ENCODE assay signal across 19 cellular contexts in the genomic region with DNA sequence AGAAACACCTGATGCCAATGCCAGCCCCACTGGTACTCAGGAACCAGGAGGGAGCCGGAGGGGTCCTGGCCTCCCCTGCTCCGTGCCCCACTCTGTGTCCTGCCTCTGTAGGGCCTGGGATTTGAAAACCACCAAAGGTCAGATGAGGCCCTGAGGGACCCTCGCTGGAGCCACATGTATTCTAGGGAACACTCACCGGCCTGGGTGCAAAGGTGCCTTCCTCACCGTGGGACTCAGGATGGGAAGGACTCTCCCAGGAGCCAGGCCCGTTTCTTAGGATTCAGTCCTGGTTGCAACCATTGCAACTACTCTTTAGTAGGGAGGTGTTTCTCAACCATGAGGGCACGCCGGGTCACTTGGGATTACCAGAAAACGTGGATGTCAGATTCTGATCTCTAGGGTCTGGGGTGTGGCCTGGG.
DNase-seq lines count a peak whose midpoint lies in the region; ATAC-seq, FAIRE-seq and TF ChIP-seq lines count a peak whose summit lies in the region.
"Had no signal": no experiment of that assay in that cellular context is flagged by ENCODE, and none has a peak within 500 bp of the region (broad histone marks: within the 10 kb centered on the region; RNA-seq: fewer than 3 reads in every experiment).

No MANE protein-coding gene starts in this region.

- intact Hi-C loops in activated CD8-positive, alpha-beta T cell treated with anti-CD3 and anti-CD28 coated beads for 36 hours (cut with micrococcal nuclease), result loop anchor here (10.0 kb wide), 1 partner anchor 181 kb away; no protein-coding TSS in a partner anchor
- intact Hi-C loops in GM12878 (cut with micrococcal nuclease; ENCODE audit: unreplicated experiment), result loop anchor here (5.0 kb wide), 1 partner anchor 168 kb away; no protein-coding TSS in a partner anchor
- intact Hi-C loops in activated T-helper 2 cell treated with anti-CD3 and anti-CD28 coated beads, Interferon-gamma antibody, Interleukin-2, Interleukin-4, amounts not matched to agents 10 μg/mL and 5 μg/mL and 100 μg/mL, durations not matched to agents 14 hours and 24 hours and 36 hours (cut with micrococcal nuclease), result no loop called here

- POLR2A ChIA-PET in activated CD8-positive, alpha-beta T cell treated with anti-CD3 and anti-CD28 coated beads, Interleukin-2, amount 10 ng/mL, durations not matched to agents 7 days and 5 days (lab: Charles Lee), result interaction anchor here (0.9 kb wide), 1 partner anchor 347 kb away, joined by 3 read pairs; no protein-coding TSS in a partner anchor
- POLR2A ChIA-PET in activated CD8-positive, alpha-beta T cell treated with anti-CD3 and anti-CD28 coated beads for 36 hours (lab: Charles Lee), result interaction anchor here (0.8 kb wide), 1 partner anchor 82 kb away, joined by 3 read pairs; no protein-coding TSS in a partner anchor
- POLR2A ChIA-PET in GM12878 (lab: Charles Lee), result no interaction called here

- H3K79me2 ChIP-seq in GM12878 (ENCODE audit: control insufficient read depth, insufficient read depth, low read length), result no peaks in the 10 kb centered on the region

- TF ChIP-seq POLR2A in GM12878 (IDR thresholded peaks at IDR 0.05; ENCODE audit: low read depth, low read length), result no peak

- TF ChIP-seq EP300 in GM12878 (IDR thresholded peaks at IDR 0.05; ENCODE audit: borderline replicate concordance in 1 of 2, control insufficient read depth in 1 of 2, low read depth in 2 of 2, low read length in 2 of 2), result no peak

- peaks cover 24% of the 10 kb centered on the region for H3K4me1 ChIP-seq in GM12878 (ENCODE audit: control insufficient read depth, insufficient read depth, low read length)
- peaks cover 17 to 35% of the 10 kb centered on the region in 2 donors for H3K4me1 ChIP-seq in muscle layer of duodenum (ENCODE audit: control insufficient read depth in 1 of 2, insufficient read depth in 2 of 2, low read length in 2 of 2)

- H3K4me3 Mint-ChIP-seq in activated CD8-positive, alpha-beta T cell treated with anti-CD3 and anti-CD28 coated beads, Interleukin-2, amount 10 ng/mL, durations not matched to agents 7 days and 5 days, result no peak overlapping the region
- H3K4me3 Mint-ChIP-seq in activated CD8-positive, alpha-beta T cell treated with anti-CD3 and anti-CD28 coated beads for 36 hours, result no peak overlapping the region
- H3K4me3 Mint-ChIP-seq in activated T-helper 2 cell treated with anti-CD3 and anti-CD28 coated beads, Interferon-gamma antibody, Interleukin-2, Interleukin-4, amounts not matched to agents 10 μg/mL and 5 μg/mL and 100 μg/mL, durations not matched to agents 14 hours and 24 hours and 36 hours (ENCODE audit: low read depth), result no peak overlapping the region
- H3K4me3 Mint-ChIP-seq: CD14-positive monocyte had no signal

- no peak for TF ChIP-seq RAD21 in GM12878 (IDR thresholded peaks at IDR 0.05; ENCODE audit: insufficient read depth, low read depth, low read length)

- no peak for DNase-seq in activated CD8-positive, alpha-beta T cell treated with anti-CD3 and anti-CD28 coated beads, Interleukin-2, amount 10 ng/mL, durations not matched to agents 7 days and 5 days
- DNase-seq in activated CD8-positive, alpha-beta T cell treated with anti-CD3 and anti-CD28 coated beads for 36 hours, result no peak
- DNase-seq in GM12878 (ENCODE audit: low read depth, low spot score) (no peak), substantia nigra (lab: John Stamatoyannopoulos, UW) (no peak), activated gamma-delta T cell (lab: John Stamatoyannopoulos, UW) (no peak)
- no peak for DNase-seq in activated T-helper 2 cell treated with anti-CD3 and anti-CD28 coated beads, Interferon-gamma antibody, Interleukin-2, Interleukin-4, amounts not matched to agents 10 μg/mL and 5 μg/mL and 100 μg/mL, durations not matched to agents 14 hours and 24 hours and 36 hours (ENCODE audit: low spot score)
- DNase-seq: activated CD4-positive, CD25-positive, alpha-beta regulatory T cell treated with anti-CD3 and anti-CD28 coated beads, Interleukin-2, amount 50 U/mL, for 72 hours; amniotic stem cell; dermis blood vessel endothelial cell; DMS79 treated with DMSO at 0.1 percent for 48 hours; NCI-H82; stimulated activated naive CD4-positive, alpha-beta T cell; T-helper 1 cell had no signal

- no peak overlapping the region for H3K9ac ChIP-seq in GM12878 (ENCODE audit: control insufficient read depth, insufficient read depth, low read length)

- FAIRE-seq in GM12878 (lab: Jason Lieb, UNC), result no peak
- FAIRE-seq: H1 had no signal

- H3K27ac ChIP-seq in GM12878 (ENCODE audit: control insufficient read depth, insufficient read depth) (no peak overlapping the region), muscle layer of duodenum (ENCODE audit: low read length) (peak overlapping the region; percentile 8), substantia nigra (ENCODE audit: low read depth, low read length, poor library complexity, severe bottlenecking) (peak overlapping the region; percentile 33)
- H3K27ac ChIP-seq: 22Rv1 had no signal

- H3K27me3 ChIP-seq in GM12878 (replicated peaks in 1 of 2; ENCODE audit: control insufficient read depth in 2 of 2, insufficient read depth in 2 of 2, low read length in 1 of 2) (no peaks in the 10 kb centered on the region), muscle layer of duodenum (ENCODE audit: low read depth, low read length) (no peaks in the 10 kb centered on the region)

- peaks cover 16% of the 10 kb centered on the region for H3K36me3 Mint-ChIP-seq in activated CD8-positive, alpha-beta T cell treated with anti-CD3 and anti-CD28 coated beads, Interleukin-2, amount 10 ng/mL, durations not matched to agents 7 days and 5 days (ENCODE audit: low read depth)
- H3K36me3 Mint-ChIP-seq in activated CD8-positive, alpha-beta T cell treated with anti-CD3 and anti-CD28 coated beads for 36 hours (ENCODE audit: low read depth), result peaks cover 1% of the 10 kb centered on the region
- peaks cover 15% of the 10 kb centered on the region for H3K36me3 Mint-ChIP-seq in activated T-helper 2 cell treated with anti-CD3 and anti-CD28 coated beads, Interferon-gamma antibody, Interleukin-2, Interleukin-4, amounts not matched to agents 10 μg/mL and 5 μg/mL and 100 μg/mL, durations not matched to agents 14 hours and 24 hours and 36 hours (ENCODE audit: low read depth)

- H3K27ac Mint-ChIP-seq in activated CD8-positive, alpha-beta T cell treated with anti-CD3 and anti-CD28 coated beads, Interleukin-2, amount 10 ng/mL, durations not matched to agents 7 days and 5 days, result peak overlapping the region; percentile 67
- no peak overlapping the region for H3K27ac Mint-ChIP-seq in activated CD8-positive, alpha-beta T cell treated with anti-CD3 and anti-CD28 coated beads for 36 hours
- no peak overlapping the region for H3K27ac Mint-ChIP-seq in activated T-helper 2 cell treated with anti-CD3 and anti-CD28 coated beads, Interferon-gamma antibody, Interleukin-2, Interleukin-4, amounts not matched to agents 10 μg/mL and 5 μg/mL and 100 μg/mL, durations not matched to agents 14 hours and 24 hours and 36 hours

- H3K4me2 ChIP-seq in GM12878 (ENCODE audit: control insufficient read depth, insufficient read depth), result peak overlapping the region; percentile 4; the same call in 1 of the 2 replicates

- RAD21 ChIA-PET in GM12878 (lab: Charles Lee; ENCODE audit: unreplicated experiment), result interaction anchor here (0.7 to 4.7 kb wide), 4 partner anchors 10 to 95 kb away, joined by 3 to 23 read pairs (median 8); no protein-coding TSS in a partner anchor

- no peak for ATAC-seq in activated CD8-positive, alpha-beta T cell treated with anti-CD3 and anti-CD28 coated beads, Interleukin-2, amount 10 ng/mL, durations not matched to agents 7 days and 5 days
- no peak for ATAC-seq in activated CD8-positive, alpha-beta T cell treated with anti-CD3 and anti-CD28 coated beads for 36 hours
- no peak for ATAC-seq in GM12878
- no peak for ATAC-seq in HG03442 (IDR thresholded peaks at IDR 0.05; ENCODE audit: unreplicated experiment)

- WGBS in GM12878 (ENCODE audit: insufficient coverage, insufficient replicate concordance, low lambda C conversion rate, missing lambda C conversion rate), result 93% methylated on average over 9 of the region's 9 CpGs

- CTCF ChIA-PET in activated CD8-positive, alpha-beta T cell treated with anti-CD3 and anti-CD28 coated beads, Interleukin-2, amount 10 ng/mL, durations not matched to agents 7 days and 5 days (lab: Charles Lee), result interaction anchor here (7.0 kb wide), 1 partner anchor 88 kb away, joined by 46 read pairs; no protein-coding TSS in a partner anchor
- CTCF ChIA-PET in activated CD8-positive, alpha-beta T cell treated with anti-CD3 and anti-CD28 coated beads for 36 hours (lab: Charles Lee), result interaction anchor here (2.8 kb wide), 1 partner anchor 88 kb away, joined by 24 read pairs; no protein-coding TSS in a partner anchor
- CTCF ChIA-PET in GM12878 (lab: Yijun Ruan, JAX), result interaction anchor here (0.8 to 4.2 kb wide), 6 partner anchors 9 to 369 kb away, joined by 3 to 43 read pairs (median 5); no protein-coding TSS in a partner anchor

- no peak overlapping the region for H2AFZ ChIP-seq in GM12878 (ENCODE audit: control insufficient read depth, low read depth, low read length)

- no peaks in the 10 kb centered on the region for H4K20me1 ChIP-seq in GM12878 (ENCODE audit: control insufficient read depth, insufficient read depth)

- SMC1A ChIA-PET in GM12878 (lab: Charles Lee; ENCODE audit: uncharacterized antibody, unreplicated experiment), result interaction anchor here (1.2 to 2.5 kb wide), 5 partner anchors 9 to 95 kb away, joined by 3 to 14 read pairs (median 4); no protein-coding TSS in a partner anchor

- BruUV-seq in GM12878 (replicated peaks; lab: Mats Ljungman, UMichigan), result no TSS peak

- TF ChIP-seq CTCF in activated CD8-positive, alpha-beta T cell treated with anti-CD3 and anti-CD28 coated beads for 36 hours (IDR thresholded peaks at IDR 0.05), result no peak
- no peak for TF ChIP-seq CTCF in GM12878 (IDR thresholded peaks at IDR 0.05 in 2 of 3, conservative IDR thresholded peaks at IDR 0.05 in 1 of 3; ENCODE audit: control insufficient read depth in 2 of 3, extremely low read depth in 1 of 3, insufficient read depth in 1 of 3, low read depth in 3 of 3, low read length in 3 of 3)

- H3K4me3 ChIP-seq in GM12878 (no peak overlapping the region), muscle layer of duodenum (ENCODE audit: low read depth in 1 of 2, low read length in 2 of 2) (no peak overlapping the region)

- no peaks in the 10 kb centered on the region; a peak in 1 of 4 replicates for H3K36me3 ChIP-seq in GM12878 (ENCODE audit: control insufficient read depth in 2 of 2, insufficient read depth in 2 of 2, low read length in 1 of 2)
- H3K36me3 ChIP-seq in muscle layer of duodenum (ENCODE audit: control insufficient read depth in 1 of 2, insufficient read depth in 2 of 2, low read length in 2 of 2), result peaks cover 5 to 14% of the 10 kb centered on the region in 2 donors

- in situ Hi-C loops in GM12878 (cut with MboI), result no loop called here

- H3K9me3 Mint-ChIP-seq in activated CD8-positive, alpha-beta T cell treated with anti-CD3 and anti-CD28 coated beads, Interleukin-2, amount 10 ng/mL, durations not matched to agents 7 days and 5 days (ENCODE audit: insufficient read depth), result no peaks in the 10 kb centered on the region
- H3K9me3 Mint-ChIP-seq in activated CD8-positive, alpha-beta T cell treated with anti-CD3 and anti-CD28 coated beads for 36 hours, result no peaks in the 10 kb centered on the region
- H3K9me3 Mint-ChIP-seq in activated T-helper 2 cell treated with anti-CD3 and anti-CD28 coated beads, Interferon-gamma antibody, Interleukin-2, Interleukin-4, amounts not matched to agents 10 μg/mL and 5 μg/mL and 100 μg/mL, durations not matched to agents 14 hours and 24 hours and 36 hours, result no peaks in the 10 kb centered on the region
- H3K9me3 Mint-ChIP-seq: CD14-positive monocyte; naive thymus-derived CD8-positive, alpha-beta T cell had no signal

- H3K4me1 Mint-ChIP-seq in activated CD8-positive, alpha-beta T cell treated with anti-CD3 and anti-CD28 coated beads, Interleukin-2, amount 10 ng/mL, durations not matched to agents 7 days and 5 days (ENCODE audit: low read depth), result peaks cover 37% of the 10 kb centered on the region
- H3K4me1 Mint-ChIP-seq in activated CD8-positive, alpha-beta T cell treated with anti-CD3 and anti-CD28 coated beads for 36 hours (ENCODE audit: low read depth), result peaks cover 19% of the 10 kb centered on the region
- H3K4me1 Mint-ChIP-seq in activated T-helper 2 cell treated with anti-CD3 and anti-CD28 coated beads, Interferon-gamma antibody, Interleukin-2, Interleukin-4, amounts not matched to agents 10 μg/mL and 5 μg/mL and 100 μg/mL, durations not matched to agents 14 hours and 24 hours and 36 hours (ENCODE audit: low read depth), result peaks cover 9% of the 10 kb centered on the region

- H3K27me3 Mint-ChIP-seq in activated CD8-positive, alpha-beta T cell treated with anti-CD3 and anti-CD28 coated beads, Interleukin-2, amount 10 ng/mL, durations not matched to agents 7 days and 5 days (ENCODE audit: low read depth), result no peaks in the 10 kb centered on the region
- no peaks in the 10 kb centered on the region for H3K27me3 Mint-ChIP-seq in activated CD8-positive, alpha-beta T cell treated with anti-CD3 and anti-CD28 coated beads for 36 hours
- H3K27me3 Mint-ChIP-seq in activated T-helper 2 cell treated with anti-CD3 and anti-CD28 coated beads, Interferon-gamma antibody, Interleukin-2, Interleukin-4, amounts not matched to agents 10 μg/mL and 5 μg/mL and 100 μg/mL, durations not matched to agents 14 hours and 24 hours and 36 hours (ENCODE audit: low read depth), result no peaks in the 10 kb centered on the region
- H3K27me3 Mint-ChIP-seq: naive thymus-derived CD8-positive, alpha-beta T cell had no signal

- H3K9me3 ChIP-seq in GM12878 (replicated peaks; ENCODE audit: control insufficient read depth, insufficient read depth, low read length), result no peaks in the 10 kb centered on the region
- H3K9me3 ChIP-seq in muscle layer of duodenum (ENCODE audit: control insufficient read depth in 1 of 2, low read length in 2 of 2), result no peaks in the 10 kb centered on the region
